In genomic region chr1:111754964-111755320, GRCh38 we compare ENCODE assay signal across 8 cellular contexts. TPM values are rescaled to one million over a fixed set of nuclear protein-coding genes. Genes with fewer than 3 reads are reported as not detected.
DNase-seq lines count a peak whose midpoint lies in the region; ATAC-seq and TF ChIP-seq lines count a peak whose summit lies in the region.

No MANE protein-coding gene starts in this region.

- peaks cover 10% of the 10 kb centered on the region for H4K20me1 ChIP-seq in PC-9 (ENCODE audit: insufficient read depth)

- intact Hi-C loops in PC-9 (cut with micrococcal nuclease; ENCODE audit: unreplicated experiment), result loop anchor here (1.0 to 5.0 kb wide), 6 partner anchors 16 to 306 kb away; partner anchors contain the start of genes ATP5PB, INKA2 and WDR77

- POLR2A ChIA-PET in PC-9 (lab: Charles Lee; ENCODE audit: unreplicated experiment), result interaction anchor here (0.7 kb wide), 2 partner anchors 8 to 389 kb away, joined by 3 to 7 read pairs; no protein-coding TSS in a partner anchor

- H3K27ac Mint-ChIP-seq in brain, result peak overlapping the region; percentile 97 to 99 (median 97)

- H3K4me3 ChIP-seq in GM12864 (ENCODE audit: low read depth, low read length), result peak overlapping the region; percentile 82
- peak overlapping the region; percentile 92 for H3K4me3 ChIP-seq in PC-9

- no peak for DNase-seq in GM12864 (ENCODE audit: low read depth)
- DNase-seq in PC-9, result peak in 1 of 2 experiments; percentile 16
- peak; percentile 81 for DNase-seq in islet precursor cell
- peak; percentile 49 for DNase-seq in stimulated activated CD4-positive, alpha-beta T cell treated with anti-CD3 and anti-CD28 coated beads, Interleukin-15, amount 100 ng/mL, for 24 hours

- H3K79me2 ChIP-seq in PC-9 (ENCODE audit: low read depth), result peaks cover 40% of the 10 kb centered on the region

- BruUV-seq in PC-9 (replicated peaks; lab: Mats Ljungman, UMichigan), result TSS peak; percentile 75

- H3K27ac ChIP-seq in 22Rv1 (peak overlapping the region; percentile 98), PC-9 (peak overlapping the region; percentile 64)

- H3K27me3 Mint-ChIP-seq in brain, result peaks cover 18% of the 10 kb centered on the region

- no peak for TF ChIP-seq CTCF in 22Rv1 (IDR thresholded peaks at IDR 0.05)
- TF ChIP-seq CTCF in GM12864 (IDR thresholded peaks at IDR 0.05; ENCODE audit: low read depth, low read length, missing control alignments), result no peak
- TF ChIP-seq CTCF in PC-9 (conservative IDR thresholded peaks at IDR 0.05), result no peak
- no peak for TF ChIP-seq CTCF in brain (conservative IDR thresholded peaks at IDR 0.05)

- peak overlapping the region; percentile 89 for H3K4me2 ChIP-seq in PC-9

- H3F3A ChIP-seq in PC-9 (ENCODE audit: insufficient read depth, low read depth), result peaks cover 16% of the 10 kb centered on the region; the same call in 1 of the 2 replicates

- peak overlapping the region; percentile 88 to 98 (median 94) for H3K4me3 Mint-ChIP-seq in brain

- peaks cover 20% of the 10 kb centered on the region for H3K4me1 ChIP-seq in PC-9 (replicated peaks; ENCODE audit: insufficient read depth)

- peaks cover 47% of the 10 kb centered on the region for H3K4me1 Mint-ChIP-seq in brain

- no peaks in the 10 kb centered on the region for H3K27me3 ChIP-seq in PC-9 (ENCODE audit: insufficient read depth, low read depth)

- no peaks in the 10 kb centered on the region for H3K9me3 ChIP-seq in PC-9 (ENCODE audit: insufficient read depth, low read depth)

- H3K36me3 Mint-ChIP-seq in brain, result peaks cover 16% of the 10 kb centered on the region

- CTCF ChIA-PET in PC-9 (lab: Charles Lee), result no interaction called here

- H3K9me2 ChIP-seq in PC-9 (ENCODE audit: insufficient read depth), result no peaks in the 10 kb centered on the region

- no peaks in the 10 kb centered on the region for H3K9me3 Mint-ChIP-seq in brain

- ATAC-seq in HG03432 (IDR thresholded peaks at IDR 0.05; ENCODE audit: unreplicated experiment), result peak; percentile 7
- no peak for ATAC-seq in HG03521 (IDR thresholded peaks at IDR 0.05; ENCODE audit: unreplicated experiment)

- H2AFZ ChIP-seq in PC-9, result peak overlapping the region; percentile 100

- peaks cover 17% of the 10 kb centered on the region for H3K36me3 ChIP-seq in PC-9 (ENCODE audit: low read depth)

RNA-seq across cellular contexts. Expression of gene DDX20, which starts 0.8 kb away (rescaled TPM):
- 8.4 and 8.9 TPM in 2 replicates for total RNA-seq in PC-9 (2021)
- 3.9 TPM for polyA plus RNA-seq in brain (ENCODE audit: insufficient read depth, low read depth, low replicate concordance)

RNA-seq across cellular contexts. Expression of gene INKA2, which starts 15.7 kb away (rescaled TPM):
- total RNA-seq in PC-9 (2021), result 0.53 and 1.4 TPM in 2 replicates
- polyA plus RNA-seq in brain (ENCODE audit: insufficient read depth, low read depth, low replicate concordance), result 20.5 TPM
